ENCODE assay signal across 2 cellular contexts in genomic region chr13:113636266-113636963, GRCh38.
TF ChIP-seq lines count a peak whose summit lies in the region.

No MANE protein-coding gene starts in this region.

TF ChIP-seq in HepG2, 621 proteins besides CTCF, POLR2A, EP300 and RAD21 (continues in another document):
- TF ChIP-seq FOXP4 (CRISPR knock-in tag; IDR thresholded peaks at IDR 0.05): no peak
- no peak for TF ChIP-seq NFE2 (CRISPR knock-in tag; IDR thresholded peaks at IDR 0.05)
- no peak for TF ChIP-seq ZNF574 (CRISPR knock-in tag; IDR thresholded peaks at IDR 0.05)
- no peak for TF ChIP-seq NCOA1 (CRISPR knock-in tag; IDR thresholded peaks at IDR 0.05)
- no peak for TF ChIP-seq ESRRA (CRISPR knock-in tag; IDR thresholded peaks at IDR 0.05; ENCODE audit: low read depth)
- TF ChIP-seq SP2 (CRISPR knock-in tag; IDR thresholded peaks at IDR 0.05): no peak
- TF ChIP-seq REST (IDR thresholded peaks at IDR 0.05; ENCODE audit: borderline replicate concordance in 1 of 2, low read depth in 1 of 2, low read length in 2 of 2): no peak
- no peak for TF ChIP-seq ATF3 (CRISPR knock-in tag; IDR thresholded peaks at IDR 0.05)
- TF ChIP-seq ZNF883 (CRISPR knock-in tag; IDR thresholded peaks at IDR 0.05; ENCODE audit: not compliant biosample characterization): no peak
- no peak for TF ChIP-seq ZBED4 (CRISPR knock-in tag; IDR thresholded peaks at IDR 0.05; ENCODE audit: borderline replicate concordance)
- no peak for TF ChIP-seq HHEX (CRISPR knock-in tag; IDR thresholded peaks at IDR 0.05)
- no peak for TF ChIP-seq TCF12 (IDR thresholded peaks at IDR 0.05)
- no peak for TF ChIP-seq TCF12 (CRISPR knock-in tag; IDR thresholded peaks at IDR 0.05)
- no peak for TF ChIP-seq ZSCAN31 (CRISPR knock-in tag; IDR thresholded peaks at IDR 0.05; ENCODE audit: low read depth)

TF ChIP-seq in WTC11, 78 proteins besides CTCF, POLR2A, EP300 and RAD21:
- TF ChIP-seq GTF2I (CRISPR knock-in tag; conservative IDR thresholded peaks at IDR 0.05) (no peak), ZBTB43 (CRISPR knock-in tag; IDR thresholded peaks at IDR 0.05) (no peak), AR (CRISPR knock-in tag; IDR thresholded peaks at IDR 0.05) (no peak), FOXJ3 (CRISPR knock-in tag; IDR thresholded peaks at IDR 0.05; ENCODE audit: borderline replicate concordance) (no peak)
